Comparison of ENCODE assay signal across 12 cellular contexts in genomic region chr20:37348643-37349516, GRCh38. TPM values are rescaled to one million over a fixed set of nuclear protein-coding genes. Genes with fewer than 3 reads are reported as not detected.
DNase-seq lines count a peak whose midpoint lies in the region; ATAC-seq and TF ChIP-seq lines count a peak whose summit lies in the region.
"Had no signal": no experiment of that assay in that cellular context is flagged by ENCODE, and none has a peak within 500 bp of the region (broad histone marks: within the 10 kb centered on the region; RNA-seq: fewer than 3 reads in every experiment).

No MANE protein-coding gene starts in this region.

- H3K36me3 Mint-ChIP-seq in brain (peaks cover 66% of the 10 kb centered on the region), nephron progenitor cell (ENCODE audit: low read depth) (peaks cover 37% of the 10 kb centered on the region)

- intact Hi-C loops in right cardiac atrium (cut with DNase I) (no loop called here), Right ventricle myocardium superior (cut with DNase I) (no loop called here), colonic mucosa (cut with DNase I) (loop anchor here (10.0 kb wide), 1 partner anchor 54 kb away; no protein-coding TSS in a partner anchor)

- H3K4me3 ChIP-seq in right cardiac atrium (ENCODE audit: low read length), result no peak overlapping the region
- no peak overlapping the region for H3K4me3 ChIP-seq in colonic mucosa

- H3K9me3 Mint-ChIP-seq in brain (peaks cover 0 to 11% (median 2%) of the 10 kb centered on the region in 5 experiments), nephron progenitor cell (no peaks in the 10 kb centered on the region)

- TF ChIP-seq CTCF in brain (conservative IDR thresholded peaks at IDR 0.05), result no peak
- no peak for TF ChIP-seq CTCF in nephron progenitor cell (IDR thresholded peaks at IDR 0.05)
- no peak for TF ChIP-seq CTCF in colonic mucosa (IDR thresholded peaks at IDR 0.05)

- 76% methylated on average over 7 of the region's 7 CpGs for WGBS in right cardiac atrium

- H3K9ac ChIP-seq in colonic mucosa (ENCODE audit: low read depth in 2 of 2, low read length in 2 of 2), result peak overlapping the region in 1 of 2 donors; percentile 43

- H3K27ac ChIP-seq in right cardiac atrium (ENCODE audit: low read length), result peak overlapping the region; percentile 28
- H3K27ac ChIP-seq in substantia nigra (ENCODE audit: low read depth, low read length, poor library complexity, severe bottlenecking), result no peak overlapping the region
- H3K27ac ChIP-seq in colonic mucosa, result no peak overlapping the region

- H3K9me3 ChIP-seq in right cardiac atrium (ENCODE audit: control insufficient read depth, low read length) (no peaks in the 10 kb centered on the region), colonic mucosa (no peaks in the 10 kb centered on the region)

- H3K27me3 Mint-ChIP-seq in brain (peaks cover 4% of the 10 kb centered on the region), nephron progenitor cell (ENCODE audit: low read depth, poor library complexity) (peaks cover 11% of the 10 kb centered on the region)

- no peak for ATAC-seq in right cardiac atrium
- ATAC-seq in Right ventricle myocardium superior (ENCODE audit: poor library complexity), result no peak
- no peak for ATAC-seq in GM19452 (IDR thresholded peaks at IDR 0.05; ENCODE audit: unreplicated experiment)
- ATAC-seq: sciatic nerve had no signal

- H3K27ac Mint-ChIP-seq in brain (peak overlapping the region in 4 of 5 experiments; percentile 66 to 93 (median 76)), nephron progenitor cell (peak overlapping the region; percentile 43)

- peak overlapping the region in 3 of 5 experiments; percentile 40 to 88 (median 73) for H3K4me3 Mint-ChIP-seq in brain
- H3K4me3 Mint-ChIP-seq in nephron progenitor cell, result no peak overlapping the region

- H3K27me3 ChIP-seq in right cardiac atrium (ENCODE audit: control insufficient read depth, insufficient read depth), result no peaks in the 10 kb centered on the region
- H3K27me3 ChIP-seq in colonic mucosa, result no peaks in the 10 kb centered on the region

- H3K4me1 Mint-ChIP-seq in brain, result peaks cover 33% of the 10 kb centered on the region
- peaks cover 51% of the 10 kb centered on the region for H3K4me1 Mint-ChIP-seq in nephron progenitor cell

- DNase-seq in right cardiac atrium (peak in 1 of 3 donors; percentile 42), Right ventricle myocardium superior (no peak), nephron progenitor cell (no peak), substantia nigra (lab: John Stamatoyannopoulos, UW) (no peak), colonic mucosa (no peak)
- DNase-seq in activated CD4-positive, alpha-beta T cell treated with anti-CD3 and anti-CD28 coated beads for 1 hour, result no peak
- DNase-seq: activated naive CD4-positive, alpha-beta T cell treated with Interleukin-2 at 50 U/mL for 16 hours; cortex of kidney; T-helper 1 cell had no signal

- H3K4me1 ChIP-seq in right cardiac atrium (ENCODE audit: control insufficient read depth, insufficient read depth, low read length) (peaks cover 3% of the 10 kb centered on the region), colonic mucosa (peaks cover 3% of the 10 kb centered on the region)

- no peaks in the 10 kb centered on the region for H3K36me3 ChIP-seq in colonic mucosa

RNA-seq across cellular contexts. Expression of gene SRC, which starts 2.9 kb away (rescaled TPM):
- total RNA-seq in right cardiac atrium (10 to 100 TPM; 11.8 to 14.0 (median 13.4) TPM), Right ventricle myocardium superior (6.7 TPM), colonic mucosa (100 to 1,000 TPM; 102 to 123 TPM)
- polyA plus RNA-seq in right cardiac atrium (9.5 TPM), brain (ENCODE audit: insufficient read depth, low read depth, low replicate concordance) (60.3 TPM)

RNA-seq across cellular contexts. Expression of gene MANBAL, which starts 59.4 kb away (rescaled TPM):
- total RNA-seq in right cardiac atrium, result 10 to 100 TPM; 22.9 to 30.6 (median 29.5) TPM
- 34.8 TPM for polyA plus RNA-seq in right cardiac atrium
- 18.6 TPM for total RNA-seq in Right ventricle myocardium superior
- polyA plus RNA-seq in brain (ENCODE audit: insufficient read depth, low read depth, low replicate concordance), result 164 TPM
- 10 to 100 TPM; 27.1 to 44.6 TPM for total RNA-seq in colonic mucosa

Comparison
In these comparisons a context has a peak if more than half of its experiments do, and no peak if none do; other contexts are left out.
1. RNA of gene SRC, which starts 2.9 kb away (total RNA-seq): 102 to 123 TPM in colonic mucosa; 11.8 to 14.0 TPM in right cardiac atrium and 6.7 TPM in Right ventricle myocardium superior (single experiment); every median in the first group is over 4 times any median in the second.